ENCODE assay signal across 26 cellular contexts in genomic region chr6:26640806-26641205, GRCh38.
"Had no signal": no experiment of that assay in that cellular context is flagged by ENCODE, and none has a peak within 500 bp of the region (broad histone marks: within the 10 kb centered on the region; RNA-seq: fewer than 3 reads in every experiment).

No MANE protein-coding gene starts in this region.

- H3K4me3 Mint-ChIP-seq: natural killer cell; nephron progenitor cell; neural progenitor cell; stimulated activated naive B cell treated with anti-CD40 and anti-IgM and Interleukin-4, amounts not matched to agents 10 μg/mL and 1 μg/mL and 100 μg/mL, for 72 hours had no signal

- H3K27ac Mint-ChIP-seq: natural killer cell; nephron progenitor cell; neural progenitor cell; stimulated activated naive B cell treated with anti-CD40 and anti-IgM and Interleukin-4, amounts not matched to agents 10 μg/mL and 1 μg/mL and 100 μg/mL, for 72 hours had no signal

- H3K4me1 Mint-ChIP-seq: nephron progenitor cell, neural progenitor cell had no signal

- H3K27me3 Mint-ChIP-seq: stimulated activated naive B cell treated with anti-CD40 and anti-IgM and Interleukin-4, amounts not matched to agents 10 μg/mL and 1 μg/mL and 100 μg/mL, for 72 hours had no signal

- H3K4me3 ChIP-seq: hepatocyte, left ventricle myocardium inferior, lung, mucosa of descending colon, neural progenitor cell, psoas muscle, skin epidermis, stomach, testis, thyroid gland, transverse colon, upper lobe of left lung, vagina had no signal

- H3K9me3 ChIP-seq: testis, thyroid gland, vagina had no signal

- DNase-seq: islet precursor cell; left ventricle myocardium inferior; midbrain; mucosa of descending colon; natural killer cell; nephron progenitor cell; occipital lobe; psoas muscle; stimulated activated CD4-positive, alpha-beta T cell treated with anti-CD3 and anti-CD28 coated beads, Interleukin-12 subunit alpha, Interleukin-12 subunit beta, amount 100 ng/mL, for 4 hours; stimulated activated CD4-positive, alpha-beta T cell treated with anti-CD3 and anti-CD28 coated beads, Interleukin-15, amount 100 ng/mL, for 24 hours; stimulated activated CD4-positive, alpha-beta T cell treated with anti-CD3 and anti-CD28 coated beads, Interleukin-2, amount 100 ng/mL, for 24 hours; stimulated activated CD4-positive, alpha-beta T cell treated with anti-CD3 and anti-CD28 coated beads, Interleukin-4, amount 100 ng/mL, for 1 hour; stimulated activated naive B cell treated with anti-CD40 and anti-IgM and Interleukin-4, amounts not matched to agents 10 μg/mL and 1 μg/mL and 100 μg/mL, for 72 hours; stimulated activated naive CD8-positive, alpha-beta T cell treated with anti-CD3 and anti-CD28 coated beads, Interleukin-15, Interleukin-2, amounts not matched to agents 100 U/mL and 50 U/mL, for 24 hours; stomach; testis; thyroid gland; transverse colon; upper lobe of left lung had no signal

- H3K27ac ChIP-seq: left ventricle myocardium inferior, neural progenitor cell, neutrophil, parathyroid adenoma, psoas muscle, skin epidermis, stomach, testis, thyroid gland, transverse colon, upper lobe of left lung, vagina had no signal

- H3K27me3 ChIP-seq: hepatocyte, neural progenitor cell, neutrophil, stomach, testis, thyroid gland, transverse colon, upper lobe of left lung, vagina had no signal
